Comparison of ENCODE assay signal across 8 cellular contexts in the genomic region with DNA sequence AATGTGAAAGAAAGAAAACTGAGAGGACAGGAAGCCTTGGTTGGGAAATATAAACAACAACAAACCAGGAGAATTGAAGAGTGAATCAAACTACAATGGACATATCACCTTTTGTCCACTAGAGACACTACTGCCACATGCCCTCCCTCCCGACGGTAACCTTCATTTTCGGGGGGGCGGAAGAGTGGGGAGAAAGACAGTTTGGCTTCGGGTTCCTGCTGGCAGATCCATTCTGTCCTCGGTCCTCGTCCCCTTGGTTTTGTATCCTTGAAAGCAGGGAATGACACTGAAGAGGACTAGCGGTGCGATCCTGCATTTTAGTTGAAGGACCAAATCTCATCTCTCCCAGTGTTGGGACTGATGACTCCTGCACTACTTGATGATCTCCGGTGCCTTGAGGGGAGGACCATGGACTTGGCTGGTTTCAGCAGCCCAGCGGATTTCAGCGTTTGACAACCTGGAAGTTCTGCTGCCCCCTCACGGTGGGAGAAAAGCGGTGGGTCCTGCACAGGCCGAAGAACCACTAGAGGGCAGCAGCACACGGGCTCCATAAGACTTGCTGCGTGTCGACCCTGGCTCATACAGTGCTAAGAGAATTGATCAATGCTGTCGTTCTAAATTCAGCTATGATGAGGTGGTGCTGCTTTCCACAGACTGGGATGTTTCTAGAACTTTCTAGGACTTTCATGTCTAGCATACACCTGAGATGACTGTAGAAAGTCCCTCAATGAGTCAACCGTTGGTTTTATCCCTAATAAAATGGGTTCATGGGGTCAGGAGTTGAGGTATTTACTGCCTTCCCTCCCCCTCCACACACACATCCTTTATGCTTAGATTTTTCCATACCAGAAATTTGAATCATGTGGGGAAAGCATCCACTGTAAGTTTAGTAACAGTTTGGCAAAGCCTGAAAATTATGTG. TPM values are rescaled to one million over a fixed set of nuclear protein-coding genes. Genes with fewer than 3 reads are reported as not detected.
A peak's percentile ranks its signal among the peaks of the same experiment; 100 is the strongest.
DNase-seq lines count a peak whose midpoint lies in the region; ATAC-seq, FAIRE-seq and TF ChIP-seq lines count a peak whose summit lies in the region.

No MANE protein-coding gene starts in this region.

- no peaks in the 10 kb centered on the region for H3K27me3 ChIP-seq in pancreas
- no peaks in the 10 kb centered on the region for H3K27me3 ChIP-seq in thyroid gland

- no peak for FAIRE-seq in pancreas (lab: Jason Lieb, UNC)

- H3K4me1 ChIP-seq in pancreas: no peaks in the 10 kb centered on the region
- H3K4me1 ChIP-seq in thyroid gland: peaks cover 5 to 6% of the 10 kb centered on the region in 2 donors

- DNase-seq in GM12865 (ENCODE audit: low read depth) (peak; percentile 97), NCI-H1105 (lab: John Stamatoyannopoulos, UW) (peak; percentile 93), SKM-1 (lab: John Stamatoyannopoulos, UW; ENCODE audit: unreplicated experiment) (peak; percentile 84), head of caudate nucleus (peak; percentile 77 to 95 (median 89)), pancreas (peak; percentile 81 to 91 (median 88)), thyroid gland (peak; percentile 91 to 92)

- no peaks in the 10 kb centered on the region for H3K27me3 Mint-ChIP-seq in activated naive CD8-positive, alpha-beta T cell

- H3K36me3 ChIP-seq in pancreas: no peaks in the 10 kb centered on the region
- no peaks in the 10 kb centered on the region for H3K36me3 ChIP-seq in thyroid gland

- ATAC-seq in HG02678 (IDR thresholded peaks at IDR 0.05; ENCODE audit: unreplicated experiment) (peak; percentile 94), pancreas (peak; percentile 95 to 99 (median 98))

- no peaks in the 10 kb centered on the region for H3K36me3 Mint-ChIP-seq in activated naive CD8-positive, alpha-beta T cell

- TF ChIP-seq POLR2A in thyroid gland (IDR thresholded peaks at IDR 0.05): no peak

- H3K27ac ChIP-seq in pancreas: peak overlapping the region in 3 of 4 donors; percentile 30 to 69 (median 46)
- H3K27ac ChIP-seq in thyroid gland: peak overlapping the region; percentile 3 to 76 (median 66)

- peak overlapping the region; percentile 85 for H3K27ac Mint-ChIP-seq in activated naive CD8-positive, alpha-beta T cell

- H3K4me3 ChIP-seq in GM12865 (ENCODE audit: low read depth, low read length) (peak overlapping the region; percentile 59), pancreas (peak overlapping the region in 3 of 4 donors; percentile 14 to 50 (median 44)), thyroid gland (replicated peaks in 1 of 3) (peak overlapping the region in 1 of 3 donors; percentile 30)

- H3K9me3 ChIP-seq in pancreas (no peaks in the 10 kb centered on the region), thyroid gland (no peaks in the 10 kb centered on the region)

- peak overlapping the region; percentile 87 for H3K4me3 Mint-ChIP-seq in activated naive CD8-positive, alpha-beta T cell

- WGBS in pancreas, 2 donors: 2% methylated on average over 20 of the region's 20 CpGs
- WGBS in thyroid gland, 2 donors: 7 to 9% methylated on average over 20 of the region's 20 CpGs

- no peaks in the 10 kb centered on the region for H3K9me3 Mint-ChIP-seq in activated naive CD8-positive, alpha-beta T cell (ENCODE audit: low read depth)

- H3K4me1 Mint-ChIP-seq in activated naive CD8-positive, alpha-beta T cell (ENCODE audit: low read depth): peaks cover 37% of the 10 kb centered on the region

- intact Hi-C loops in head of caudate nucleus (cut with DNase I): loop anchor here (10.0 kb wide), 1 partner anchor 279 kb away; no protein-coding TSS in a partner anchor
- intact Hi-C loops in pancreas (cut with DNase I): no loop called here
- intact Hi-C loops in thyroid gland (cut with DNase I): loop anchor here (5.0 to 10.0 kb wide), 2 partner anchors 33 to 191 kb away; no protein-coding TSS in a partner anchor

- TF ChIP-seq CTCF in GM12865 (IDR thresholded peaks at IDR 0.05; ENCODE audit: insufficient read depth, low read depth, low read length, missing control alignments): peak; percentile 100
- TF ChIP-seq CTCF in pancreas (IDR thresholded peaks at IDR 0.05): peak; percentile 98 to 100 (median 100)
- peak; percentile 96 to 100 (median 99) for TF ChIP-seq CTCF in thyroid gland (IDR thresholded peaks at IDR 0.05)

RNA-seq across cellular contexts. Expression of gene ZNF131, which starts 15.1 kb away (rescaled TPM):
- total RNA-seq in pancreas (10 to 100 TPM in 5 of 6 donors, 1 to 10 TPM in 1; 9.7 to 16.0 (median 12.3) TPM), thyroid gland (10 to 100 TPM; 38.4 to 48.2 (median 44.2) TPM)
- polyA plus RNA-seq in pancreas: 10 to 100 TPM; 17.9 to 20.5 TPM

Comparison
In these comparisons a context has a peak if more than half of its experiments do, and no peak if none do; other contexts are left out.
1. intact Hi-C loops: an anchor here in head of caudate nucleus (10.0 kb wide) and thyroid gland (5.0 to 10.0 kb wide); none called in pancreas.